Comparison of ENCODE assay signal across 28 cellular contexts in genomic region chr15:91219203-91219602, GRCh38.
"Had no signal": no experiment of that assay in that cellular context is flagged by ENCODE, and none has a peak within 500 bp of the region (broad histone marks: within the 10 kb centered on the region; RNA-seq: fewer than 3 reads in every experiment).

No MANE protein-coding gene starts in this region.

- ATAC-seq: activated CD4-positive, CD25-positive, alpha-beta regulatory T cell treated with anti-CD3 and anti-CD28 coated beads, Interleukin-2, amount 50 U/mL, for 24 hours; activated CD8-positive, alpha-beta T cell treated with anti-CD3 and anti-CD28 coated beads for 36 hours; activated T-cell treated with anti-CD3 and anti-CD28 coated beads, Interleukin-2, amount 50 U/mL, for 4 hours; activated T-helper 17 cell treated with anti-CD3 and anti-CD28 coated beads, Interleukin-2, amount 50 U/mL, for 72 hours; effector memory CD8-positive, alpha-beta T cell; foreskin keratinocyte; gastroesophageal sphincter; heart right ventricle had no signal

- H3K4me3 ChIP-seq: cardiac muscle cell, esophagus muscularis mucosa, gastroesophageal sphincter, heart right ventricle, hepatocyte had no signal

- DNase-seq: activated B cell treated with CpG ODN at 0.5 μM for 24 hours; activated CD4-positive, alpha-beta T cell treated with anti-CD3 and anti-CD28 coated beads for 48 hours; activated CD4-positive, alpha-beta T cell treated with anti-CD3 and anti-CD28 coated beads, Interleukin-2, amount 50 U/mL, for 1 hour; activated CD4-positive, alpha-beta T cell treated with anti-CD3 and anti-CD28 coated beads, Interleukin-2, amount 50 U/mL, for 48 hours; activated CD8-positive, alpha-beta memory T cell treated with anti-CD3 and anti-CD28 coated beads for 24 hours; activated CD8-positive, alpha-beta T cell treated with anti-CD3 and anti-CD28 coated beads for 36 hours; activated effector memory CD4-positive, alpha-beta T cell treated with Interleukin-2 at 50 U/mL for 16 hours; activated gamma-delta T cell treated with Interleukin-2 at 50 U/mL for 16 hours; activated naive CD4-positive, alpha-beta T cell treated with anti-CD3 and anti-CD28 coated beads, Interleukin-2, amount 50 U/mL, for 16 hours; activated naive CD4-positive, alpha-beta T cell treated with Interleukin-2 at 50 U/mL for 16 hours; activated T-cell treated with anti-CD3 and anti-CD28 coated beads, Interleukin-2, amount 50 U/mL, for 4 hours; amniotic stem cell; central memory CD4-positive, alpha-beta T cell; cortex of kidney; dermis blood vessel endothelial cell; effector CD4-positive, alpha-beta T cell; effector memory CD8-positive, alpha-beta T cell; erythroblast; foreskin keratinocyte; heart right ventricle; T-helper 2 cell; WERI-Rb-1 had no signal

- H3K36me3 ChIP-seq: cardiac muscle cell, esophagus muscularis mucosa, gastroesophageal sphincter, heart right ventricle, WERI-Rb-1 had no signal

- H3K27me3 ChIP-seq: cardiac muscle cell, foreskin keratinocyte had no signal

- H3K27ac ChIP-seq: cardiac muscle cell, esophagus muscularis mucosa, foreskin keratinocyte, gastroesophageal sphincter, heart right ventricle, hepatocyte, WERI-Rb-1 had no signal
